ENCODE assay signal across 9 cellular contexts in the genomic region with DNA sequence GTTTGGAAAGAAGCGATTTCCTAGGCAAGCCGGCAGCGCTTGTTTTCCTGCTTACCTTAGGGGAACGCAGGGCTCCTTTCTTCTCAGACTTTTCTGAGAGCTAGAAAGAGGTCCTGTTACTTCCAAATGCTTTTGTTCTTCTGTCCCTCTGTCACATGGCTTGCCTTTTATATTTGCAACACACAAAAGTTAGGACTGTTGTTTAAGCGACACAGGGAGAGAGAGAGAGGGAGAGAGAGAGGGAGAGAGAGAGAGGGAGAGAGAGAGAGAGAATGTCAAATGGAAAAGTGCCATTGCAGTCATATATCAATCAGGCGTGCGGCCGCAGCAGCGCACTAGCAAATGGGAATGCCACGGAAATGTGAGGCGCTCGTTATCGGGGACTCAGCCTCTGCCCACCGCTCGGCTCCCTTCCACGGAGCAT. TPM values are rescaled to one million over a fixed set of nuclear protein-coding genes. Genes with fewer than 3 reads are reported as not detected.
DNase-seq lines count a peak whose midpoint lies in the region; ATAC-seq and TF ChIP-seq lines count a peak whose summit lies in the region.
"Had no signal": no experiment of that assay in that cellular context is flagged by ENCODE, and none has a peak within 500 bp of the region (broad histone marks: within the 10 kb centered on the region; RNA-seq: fewer than 3 reads in every experiment).

A gene with protein sequence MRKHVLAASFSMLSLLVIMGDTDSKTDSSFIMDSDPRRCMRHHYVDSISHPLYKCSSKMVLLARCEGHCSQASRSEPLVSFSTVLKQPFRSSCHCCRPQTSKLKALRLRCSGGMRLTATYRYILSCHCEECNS (minus strand): TSS at position 142 of the 424 bp plus-strand sequence. CDS start 14,745 bp downstream, outside the sequence.

- no peaks in the 10 kb centered on the region for H3K9me3 ChIP-seq in Caco-2
- no peaks in the 10 kb centered on the region for H3K9me3 ChIP-seq in gastroesophageal sphincter

- H3K4me3 ChIP-seq in Caco-2 (ENCODE audit: low read depth, low read length) (peak within 1 kb of the TSS; percentile 25), gastroesophageal sphincter (peak within 1 kb of the TSS; percentile 35 to 43)

- intact Hi-C loops in Caco-2 (cut with micrococcal nuclease; ENCODE audit: unreplicated experiment): loop anchor here (5.0 kb wide), 1 partner anchor 44 kb away; no protein-coding TSS in a partner anchor
- intact Hi-C loops in posterior cingulate gyrus (cut with DNase I): no loop called here

- WGBS in gastroesophageal sphincter (ENCODE audit: low coverage in 1 of 2), 2 donors: 0 to 15% methylated on average over 3 to 9 of the region's 16 CpGs

- no peak within 1 kb of the TSS for H3K27ac ChIP-seq in gastroesophageal sphincter

- TF ChIP-seq POLR2A in gastroesophageal sphincter (IDR thresholded peaks at IDR 0.05): no peak

- POLR2A ChIA-PET in Caco-2 (lab: Charles Lee) (no interaction called here), T-cell (lab: Charles Lee) (no interaction called here)

- H3K27me3 ChIP-seq in Caco-2 (replicated peaks; ENCODE audit: control insufficient read depth, insufficient read depth, low read length) (no peaks in the 10 kb centered on the region), gastroesophageal sphincter (no peaks in the 10 kb centered on the region)

- DNase-seq in Caco-2: peak in 1 of 2 experiments; percentile 3
- no peak for DNase-seq in T-cell
- DNase-seq in posterior cingulate gyrus: peak in 6 of 10 donors; percentile 33 to 89 (median 60)
- DNase-seq in NCI-H1048 (lab: John Stamatoyannopoulos, UW): no peak
- DNase-seq in stimulated activated CD4-positive, alpha-beta T cell treated with anti-CD3 and anti-CD28 coated beads, Interleukin-12 subunit alpha, Interleukin-12 subunit beta, amount 100 ng/mL, for 4 hours: no peak
- DNase-seq: NCI-H774 had no signal

- H3K27ac Mint-ChIP-seq in Caco-2 (ENCODE audit: unreplicated experiment) (no peak within 1 kb of the TSS), T-cell (no peak within 1 kb of the TSS)

- H3K4me1 ChIP-seq in Caco-2 (no peaks in the 10 kb centered on the region), gastroesophageal sphincter (peaks cover 0 to 6% (median 0%) of the 10 kb centered on the region in 3 donors)

- no peak for TF ChIP-seq EP300 in gastroesophageal sphincter (IDR thresholded peaks at IDR 0.05)

- H3K36me3 Mint-ChIP-seq in Caco-2 (ENCODE audit: insufficient read depth, unreplicated experiment): peaks cover 12% of the 10 kb centered on the region
- no peaks in the 10 kb centered on the region for H3K36me3 Mint-ChIP-seq in T-cell

- TF ChIP-seq CTCF in Caco-2 (IDR thresholded peaks at IDR 0.05; ENCODE audit: insufficient read depth in 1 of 2, low read depth in 1 of 2, low read length in 1 of 2, severe bottlenecking in 1 of 2, unreplicated experiment in 1 of 2): no peak
- no peak for TF ChIP-seq CTCF in gastroesophageal sphincter (IDR thresholded peaks at IDR 0.05)

- no peaks in the 10 kb centered on the region for H3K36me3 ChIP-seq in Caco-2 (ENCODE audit: control insufficient read depth, insufficient read depth, low read length)
- no peaks in the 10 kb centered on the region for H3K36me3 ChIP-seq in gastroesophageal sphincter

- H3K4me1 Mint-ChIP-seq in Caco-2 (ENCODE audit: low read depth, unreplicated experiment) (peaks cover 7% of the 10 kb centered on the region), T-cell (peaks cover 10 to 14% (median 12%) of the 10 kb centered on the region in 3 donors)

- no TSS peak for BruUV-seq in Caco-2 (replicated peaks; lab: Mats Ljungman, UMichigan)

- no peaks in the 10 kb centered on the region for H3K27me3 Mint-ChIP-seq in Caco-2 (ENCODE audit: insufficient read depth, unreplicated experiment)
- peaks cover 22 to 43% of the 10 kb centered on the region in 2 donors for H3K27me3 Mint-ChIP-seq in T-cell

- CTCF ChIA-PET in Caco-2 (lab: Charles Lee): interaction anchor here (0.6 kb wide), 1 partner anchor 15 kb away, joined by 4 read pairs; no protein-coding TSS in a partner anchor
- CTCF ChIA-PET in T-cell (lab: Charles Lee): no interaction called here

- peak within 1 kb of the TSS; percentile 70 for H3K4me3 Mint-ChIP-seq in Caco-2 (ENCODE audit: unreplicated experiment)
- H3K4me3 Mint-ChIP-seq in T-cell: peak within 1 kb of the TSS; percentile 56 to 67 (median 67)

- H3K9me3 Mint-ChIP-seq in Caco-2 (ENCODE audit: unreplicated experiment) (no peaks in the 10 kb centered on the region), T-cell (no peaks in the 10 kb centered on the region)

- ATAC-seq in T-cell (replicated peaks in 1 of 4) (peak in 1 of 4 experiments; percentile 29), gastroesophageal sphincter (no peak), GM19397 (IDR thresholded peaks at IDR 0.05; ENCODE audit: unreplicated experiment) (no peak), HG03521 (IDR thresholded peaks at IDR 0.05; ENCODE audit: unreplicated experiment) (no peak)

RNA-seq across cellular contexts. Expression of the gene that starts here (rescaled TPM):
- 0.37 and 0.48 TPM in 2 replicates for total RNA-seq in Caco-2 (2022)
- total RNA-seq in T-cell: not detected
- not detected for total RNA-seq in gastroesophageal sphincter

Comparison
In these comparisons a context has a peak if more than half of its experiments do, and no peak if none do; other contexts are left out.
1. DNase-seq: peak in posterior cingulate gyrus (6 of 10); none in T-cell (0 of 34), NCI-H1048 (single experiment) and stimulated activated CD4-positive, alpha-beta T cell treated with anti-CD3 and anti-CD28 coated beads, Interleukin-12 subunit alpha, Interleukin-12 subunit beta, amount 100 ng/mL, for 4 hours (single experiment).